Comparison of ENCODE assay signal across 1 cellular context in the genomic region with DNA sequence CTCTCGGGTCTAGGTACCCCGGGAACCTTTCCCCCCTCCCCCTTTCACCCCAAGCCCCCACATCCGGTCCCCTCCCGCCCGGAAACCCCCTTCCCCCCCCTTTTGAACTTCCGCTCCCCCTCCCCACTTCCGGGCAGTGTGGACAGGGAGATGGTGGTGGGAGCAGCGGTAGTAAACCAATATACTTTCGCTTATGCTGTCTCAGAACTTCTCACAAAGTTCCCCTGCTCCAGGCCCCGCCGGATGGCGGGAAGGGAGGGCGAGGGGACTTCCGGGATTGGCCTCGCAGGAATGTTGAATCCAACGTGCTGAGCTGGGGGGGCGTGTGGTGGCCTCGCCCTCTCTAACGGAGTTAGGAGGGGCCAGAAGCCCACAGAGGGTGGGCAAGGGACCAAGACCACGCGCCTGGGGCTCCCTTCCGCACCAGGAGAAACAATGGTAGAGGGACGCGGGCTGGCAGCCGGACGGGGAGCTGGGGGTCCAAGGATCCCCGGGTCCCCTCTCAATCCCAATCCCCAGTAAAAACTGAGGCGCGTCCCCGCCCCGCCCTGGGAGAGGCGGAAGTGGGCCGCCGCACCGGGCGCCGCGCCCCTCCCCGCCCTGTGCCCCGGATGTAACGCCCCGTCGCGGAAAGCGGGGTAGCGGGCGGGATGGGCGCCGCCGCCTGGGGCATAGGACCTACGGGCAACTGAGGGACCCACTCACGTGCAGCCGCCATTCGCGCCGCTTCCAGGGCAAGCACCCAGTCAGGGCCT.
TF ChIP-seq lines count a peak whose summit lies in the region.

No MANE protein-coding gene starts in this region.

TF ChIP-seq in GM23338, 12 proteins besides CTCF, POLR2A, EP300 and RAD21:
- no peak for TF ChIP-seq JUNB (IDR thresholded peaks at IDR 0.05; ENCODE audit: unreplicated experiment)
- TF ChIP-seq ZNF331 (CRISPR knock-in tag; IDR thresholded peaks at IDR 0.05; ENCODE audit: low read depth) = no peak
- no peak for TF ChIP-seq STAT1 (IDR thresholded peaks at IDR 0.05; ENCODE audit: unreplicated experiment)
- TF ChIP-seq, protein P1, sequence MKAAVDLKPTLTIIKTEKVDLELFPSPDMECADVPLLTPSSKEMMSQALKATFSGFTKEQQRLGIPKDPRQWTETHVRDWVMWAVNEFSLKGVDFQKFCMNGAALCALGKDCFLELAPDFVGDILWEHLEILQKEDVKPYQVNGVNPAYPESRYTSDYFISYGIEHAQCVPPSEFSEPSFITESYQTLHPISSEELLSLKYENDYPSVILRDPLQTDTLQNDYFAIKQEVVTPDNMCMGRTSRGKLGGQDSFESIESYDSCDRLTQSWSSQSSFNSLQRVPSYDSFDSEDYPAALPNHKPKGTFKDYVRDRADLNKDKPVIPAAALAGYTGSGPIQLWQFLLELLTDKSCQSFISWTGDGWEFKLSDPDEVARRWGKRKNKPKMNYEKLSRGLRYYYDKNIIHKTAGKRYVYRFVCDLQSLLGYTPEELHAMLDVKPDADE (IDR thresholded peaks at IDR 0.05) = no peak
